In the genomic region with DNA sequence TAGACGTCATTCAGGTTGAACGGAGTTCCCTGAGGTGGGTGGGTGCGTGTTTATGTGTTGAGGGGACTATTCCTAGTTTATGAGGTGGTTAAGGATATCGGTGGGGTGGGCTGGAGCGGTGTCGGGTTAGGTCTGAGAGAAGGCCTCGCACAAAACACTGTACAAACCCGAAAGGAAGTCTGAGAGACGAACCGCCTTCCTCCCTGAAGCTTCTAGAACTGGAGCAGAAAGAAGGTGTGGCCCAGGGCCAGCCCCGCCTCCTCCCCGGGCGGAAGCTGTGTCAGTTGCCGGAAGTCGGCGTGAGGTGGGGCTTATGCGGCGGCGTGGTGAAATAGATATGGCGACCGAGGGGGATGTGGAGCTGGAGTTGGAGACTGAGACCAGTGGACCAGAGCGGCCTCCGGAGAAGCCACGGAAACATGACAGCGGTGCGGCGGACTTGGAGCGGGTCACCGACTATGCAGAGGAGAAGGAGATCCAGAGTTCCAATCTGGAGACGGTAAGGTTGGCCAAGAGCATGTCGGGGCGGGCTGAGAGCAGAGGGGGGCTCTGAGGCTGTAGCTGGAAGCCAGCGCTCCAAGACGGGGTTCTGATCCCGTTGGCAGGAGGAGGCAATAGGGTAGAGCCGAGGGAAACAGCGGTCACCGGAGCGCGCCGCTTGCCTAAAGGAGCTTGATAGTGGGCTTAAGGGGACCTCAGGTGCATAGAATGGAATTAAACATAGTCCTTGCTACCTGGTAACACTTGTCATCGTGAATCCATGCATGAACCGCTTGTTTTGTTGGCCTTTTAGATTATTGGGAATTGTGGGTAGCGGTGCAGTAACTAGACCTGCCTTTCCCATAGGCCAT, we compare ENCODE assay signal across 8 cellular contexts. TPM values are rescaled to one million over a fixed set of nuclear protein-coding genes. Genes with fewer than 3 reads are reported as not detected.
DNase-seq lines count a peak whose midpoint lies in the region; ATAC-seq, FAIRE-seq and TF ChIP-seq lines count a peak whose summit lies in the region.

HYPK (plus strand) TSS at position 314 of the 851 bp plus-strand sequence; CDS start at position 338, 24 bp downstream.

- peaks cover 63% of the 10 kb centered on the region for H3K36me3 Mint-ChIP-seq in T-helper 2 cell treated with Interferon-gamma antibody and Interleukin-4, amounts not matched to agents 5 μg/mL and 100 μg/mL, for 36 hours (ENCODE audit: low read depth)

- peaks cover 26% of the 10 kb centered on the region for H3K4me1 Mint-ChIP-seq in T-helper 2 cell treated with Interferon-gamma antibody and Interleukin-4, amounts not matched to agents 5 μg/mL and 100 μg/mL, for 36 hours (ENCODE audit: low read depth)

- H3K27ac ChIP-seq in right cardiac atrium (ENCODE audit: low read length): peak within 1 kb of the TSS; percentile 89
- H3K27ac ChIP-seq in rectal smooth muscle tissue (ENCODE audit: low read depth, low read length): peak within 1 kb of the TSS; percentile 92
- peak within 1 kb of the TSS; percentile 99 for H3K27ac ChIP-seq in vagina

- H3K4me1 ChIP-seq in right cardiac atrium (ENCODE audit: control insufficient read depth, insufficient read depth, low read length) (peaks cover 15% of the 10 kb centered on the region), rectal smooth muscle tissue (ENCODE audit: control insufficient read depth, insufficient read depth, low read length) (peaks cover 14% of the 10 kb centered on the region), vagina (peaks cover 45% of the 10 kb centered on the region)

- H3K4me3 Mint-ChIP-seq in T-helper 2 cell treated with Interferon-gamma antibody and Interleukin-4, amounts not matched to agents 5 μg/mL and 100 μg/mL, for 36 hours: peak within 1 kb of the TSS; percentile 98

- ATAC-seq in HG02763 (IDR thresholded peaks at IDR 0.05; ENCODE audit: unreplicated experiment) (peak; percentile 87), right cardiac atrium (peak; percentile 92 to 93)

- 8% methylated on average over 44 of the region's 44 CpGs for WGBS in right cardiac atrium

- H3K9me3 ChIP-seq in right cardiac atrium (ENCODE audit: control insufficient read depth, low read length): no peaks in the 10 kb centered on the region
- H3K9me3 ChIP-seq in vagina: no peaks in the 10 kb centered on the region

- TF ChIP-seq CTCF in vagina (IDR thresholded peaks at IDR 0.05): no peak

- no peaks in the 10 kb centered on the region for H3K27me3 Mint-ChIP-seq in T-helper 2 cell treated with Interferon-gamma antibody and Interleukin-4, amounts not matched to agents 5 μg/mL and 100 μg/mL, for 36 hours (ENCODE audit: low read depth)

- TF ChIP-seq POLR2A in GM12891 (IDR thresholded peaks at IDR 0.05; ENCODE audit: low read depth, low read length) (peak; percentile 90), vagina (IDR thresholded peaks at IDR 0.05) (peak in 1 of 2 donors; percentile 61)

- peaks cover 15% of the 10 kb centered on the region for H3K36me3 ChIP-seq in rectal smooth muscle tissue (ENCODE audit: control insufficient read depth, insufficient read depth, low read length)
- peaks cover 0 to 40% of the 10 kb centered on the region in 2 donors for H3K36me3 ChIP-seq in vagina

- H3K27me3 ChIP-seq in right cardiac atrium (ENCODE audit: control insufficient read depth, insufficient read depth) (no peaks in the 10 kb centered on the region), rectal smooth muscle tissue (ENCODE audit: control insufficient read depth, insufficient read depth, low read length) (no peaks in the 10 kb centered on the region), vagina (no peaks in the 10 kb centered on the region)

- intact Hi-C loops in right cardiac atrium (cut with DNase I) (no loop called here), vagina (cut with DNase I) (no loop called here)

- peak; percentile 94 for FAIRE-seq in GM12891 (lab: Jason Lieb, UNC)

- DNase-seq in GM12891 (ENCODE audit: insufficient read length, low spot score) (peak; percentile 70), NCI-H1694 treated with DMSO at 0.1 percent for 48 hours (lab: John Stamatoyannopoulos, UW) (peak; percentile 42), anterior cingulate cortex (lab: John Stamatoyannopoulos, UW) (peak; percentile 50 to 95 (median 90)), right cardiac atrium (peak; percentile 95 to 98 (median 97)), vagina (ENCODE audit: extremely low spot score in 2 of 2) (peak; percentile 94 to 96)
- peak; percentile 87 for DNase-seq in T-helper 2 cell treated with Interferon-gamma antibody and Interleukin-4, amounts not matched to agents 5 μg/mL and 100 μg/mL, for 36 hours (ENCODE audit: low spot score)

- no peaks in the 10 kb centered on the region for H3K9me3 Mint-ChIP-seq in T-helper 2 cell treated with Interferon-gamma antibody and Interleukin-4, amounts not matched to agents 5 μg/mL and 100 μg/mL, for 36 hours

- H3K4me3 ChIP-seq in right cardiac atrium (ENCODE audit: low read length): peak within 1 kb of the TSS; percentile 99
- peak within 1 kb of the TSS; percentile 99 for H3K4me3 ChIP-seq in rectal smooth muscle tissue (ENCODE audit: low read length)
- peak within 1 kb of the TSS; percentile 71 to 85 for H3K4me3 ChIP-seq in vagina

- peak within 1 kb of the TSS; percentile 98 for H3K27ac Mint-ChIP-seq in T-helper 2 cell treated with Interferon-gamma antibody and Interleukin-4, amounts not matched to agents 5 μg/mL and 100 μg/mL, for 36 hours

- peak within 1 kb of the TSS; percentile 95 for H3K9ac ChIP-seq in rectal smooth muscle tissue (ENCODE audit: low read length)

TF ChIP-seq in GM12891, 5 proteins besides CTCF, POLR2A, EP300 and RAD21:
- TF ChIP-seq SPI1 (IDR thresholded peaks at IDR 0.05; ENCODE audit: low read depth, low read length): peak; percentile 21; the same call in 1 of the 2 replicates
- peak; percentile 97 for TF ChIP-seq POLR2AphosphoS5 (IDR thresholded peaks at IDR 0.05; ENCODE audit: low read depth, low read length)
- peak; percentile 87; the same call in 1 of the 2 replicates for TF ChIP-seq TAF1 (IDR thresholded peaks at IDR 0.05; ENCODE audit: low read depth, low read length)
- TF ChIP-seq PAX5 (IDR thresholded peaks at IDR 0.05; ENCODE audit: insufficient read depth, low read length, severe bottlenecking): no peak
- TF ChIP-seq POU2F2 (IDR thresholded peaks at IDR 0.05; ENCODE audit: low read depth, low read length): peak; percentile 67
TF ChIP-seq in GM12891: peak in this region for 4.

RNA-seq across cellular contexts. Expression of gene HYPK, which starts in this region (rescaled TPM):
- 10.4 TPM for polyA plus RNA-seq in GM12891 (2012; ENCODE audit: low read depth, missing spikeins)
- 10 to 100 TPM in 3 of 4 donors, 1 to 10 TPM in 1; 9.6 to 16.0 (median 14.5) TPM for total RNA-seq in right cardiac atrium
- polyA plus RNA-seq in right cardiac atrium: 37.9 TPM
- 44.9 TPM for total RNA-seq in vagina

Comparison
In these comparisons a context has a peak if more than half of its experiments do, and no peak if none do; other contexts are left out.
1. Peak in every context shown above with its lines: DNase-seq, ATAC-seq, H3K4me3 ChIP-seq and H3K27ac ChIP-seq.
2. DNase-seq: peak in every context shown above with its lines; median percentile 97 in right cardiac atrium; 95 in vagina; 90 in anterior cingulate cortex; 87 in T-helper 2 cell treated with Interferon-gamma antibody and Interleukin-4, amounts not matched to agents 5 μg/mL and 100 μg/mL, for 36 hours; 70 in GM12891; 42 in NCI-H1694 treated with DMSO at 0.1 percent for 48 hours.